In genomic region chr11:102276302-102277182, GRCh38 we compare ENCODE assay signal across 18 cellular contexts. TPM values are rescaled to one million over a fixed set of nuclear protein-coding genes. Genes with fewer than 3 reads are reported as not detected.
DNase-seq lines count a peak whose midpoint lies in the region; TF ChIP-seq lines count a peak whose summit lies in the region.
"Had no signal": no experiment of that assay in that cellular context is flagged by ENCODE, and none has a peak within 500 bp of the region (broad histone marks: within the 10 kb centered on the region; RNA-seq: fewer than 3 reads in every experiment).

No MANE protein-coding gene starts in this region.

- no peak overlapping the region for H3K4me3 ChIP-seq in mesodermal cell (ENCODE audit: extremely low read depth, insufficient read depth, low read length, poor library complexity, severe bottlenecking)
- no peak overlapping the region for H3K4me3 ChIP-seq in WERI-Rb-1 (ENCODE audit: low read depth, low read length)
- H3K4me3 ChIP-seq: gastrocnemius medialis, GM12878, GM23338 had no signal

- peaks cover 4% of the 10 kb centered on the region for H3K4me1 ChIP-seq in mesodermal cell (ENCODE audit: control insufficient read depth, insufficient read depth, low read length, poor library complexity, severe bottlenecking)

- H3K27ac Mint-ChIP-seq in Calu3 (ENCODE audit: unreplicated experiment): peak overlapping the region; percentile 27
- H3K27ac Mint-ChIP-seq: activated CD4-positive, alpha-beta T cell treated with anti-CD3 and anti-CD28 coated beads, Interleukin-2, amount 10 ng/mL, durations not matched to agents 24 days and 14 days; activated naive CD4-positive, alpha-beta T cell treated with anti-CD3 and anti-CD28 coated beads, Interleukin-2, amount 10 ng/mL, durations not matched to agents 7 days and 5 days; GM23338; memory B cell had no signal

- peaks cover 56% of the 10 kb centered on the region for H3K4me1 Mint-ChIP-seq in Calu3 (ENCODE audit: low read depth, unreplicated experiment)

- no peaks in the 10 kb centered on the region for H3K9me3 Mint-ChIP-seq in Calu3 (ENCODE audit: low read depth, unreplicated experiment)
- H3K9me3 Mint-ChIP-seq: activated CD4-positive, alpha-beta T cell treated with anti-CD3 and anti-CD28 coated beads, Interleukin-2, amount 10 ng/mL, durations not matched to agents 24 days and 14 days; activated naive CD4-positive, alpha-beta T cell treated with anti-CD3 and anti-CD28 coated beads, Interleukin-2, amount 10 ng/mL, durations not matched to agents 7 days and 5 days; memory B cell had no signal

- H3K4me3 Mint-ChIP-seq in Calu3 (ENCODE audit: low read depth, unreplicated experiment): no peak overlapping the region
- H3K4me3 Mint-ChIP-seq: activated CD4-positive, alpha-beta T cell treated with anti-CD3 and anti-CD28 coated beads, Interleukin-2, amount 10 ng/mL, durations not matched to agents 24 days and 14 days; activated naive CD4-positive, alpha-beta T cell treated with anti-CD3 and anti-CD28 coated beads, Interleukin-2, amount 10 ng/mL, durations not matched to agents 7 days and 5 days; GM23338; memory B cell had no signal

- 77 to 80% methylated on average over 5 to 7 of the region's 7 CpGs for WGBS in mesodermal cell (ENCODE audit: insufficient coverage in 2 of 2), 2 experiments

- CTCF ChIA-PET in Calu3 (lab: Charles Lee): no interaction called here

- peak overlapping the region; percentile 36 for H3K27ac ChIP-seq in mesodermal cell (ENCODE audit: low read depth, low read length, severe bottlenecking)
- no peak overlapping the region for H3K27ac ChIP-seq in WERI-Rb-1
- H3K27ac ChIP-seq: gastrocnemius medialis had no signal

- H3K9me3 ChIP-seq in mesodermal cell (ENCODE audit: control insufficient read depth, low read length) (peaks cover 7% of the 10 kb centered on the region), WERI-Rb-1 (ENCODE audit: severe bottlenecking) (peaks cover 11% of the 10 kb centered on the region)
- H3K9me3 ChIP-seq: gastrocnemius medialis had no signal

- no TSS peak for BruUV-seq in Calu3 (replicated peaks; lab: Mats Ljungman, UMichigan)

- H3K36me3 ChIP-seq in mesodermal cell (ENCODE audit: control insufficient read depth, insufficient read depth, low read length): no peaks in the 10 kb centered on the region
- no peaks in the 10 kb centered on the region for H3K36me3 ChIP-seq in WERI-Rb-1
- H3K36me3 ChIP-seq: gastrocnemius medialis had no signal

- DNase-seq in Calu3 (no peak), HS-5 (ENCODE audit: low read depth) (peak; percentile 48), dermis blood vessel endothelial cell (peak; percentile 63), WERI-Rb-1 (no peak), globus pallidus (ENCODE audit: low spot score) (no peak), NCI-H1092 (lab: John Stamatoyannopoulos, UW) (no peak)
- no peak for DNase-seq in stimulated activated CD4-positive, alpha-beta T cell treated with anti-CD3 and anti-CD28 coated beads, Interleukin-4, amount 100 ng/mL, for 24 hours
- DNase-seq: activated CD4-positive, alpha-beta T cell treated with anti-CD3 and anti-CD28 coated beads, Interleukin-2, amount 10 ng/mL, durations not matched to agents 24 days and 14 days; activated naive CD4-positive, alpha-beta T cell treated with anti-CD3 and anti-CD28 coated beads, Interleukin-2, amount 10 ng/mL, durations not matched to agents 7 days and 5 days; effector memory CD4-positive, alpha-beta T cell; gastrocnemius medialis; NCI-H187 treated with DMSO at 0.1 percent for 48 hours; NCI-H510A; OCI-M1 had no signal

- no peaks in the 10 kb centered on the region for H3K27me3 Mint-ChIP-seq in Calu3 (ENCODE audit: unreplicated experiment)

- H3K36me3 Mint-ChIP-seq in Calu3 (ENCODE audit: insufficient read depth, unreplicated experiment): peaks cover 6% of the 10 kb centered on the region
- H3K36me3 Mint-ChIP-seq: activated naive CD4-positive, alpha-beta T cell treated with anti-CD3 and anti-CD28 coated beads, Interleukin-2, amount 10 ng/mL, durations not matched to agents 7 days and 5 days had no signal

- intact Hi-C loops in Calu3 (cut with micrococcal nuclease; ENCODE audit: unreplicated experiment): loop anchor here (5.0 kb wide), 1 partner anchor 99 kb away; no protein-coding TSS in a partner anchor

- TF ChIP-seq CTCF in Calu3 (IDR thresholded peaks at IDR 0.05; ENCODE audit: unreplicated experiment) (no peak), WERI-Rb-1 (IDR thresholded peaks at IDR 0.05; ENCODE audit: low read depth, low read length) (no peak)

- H3K27me3 ChIP-seq in WERI-Rb-1 (ENCODE audit: insufficient read depth, low read depth, severe bottlenecking): no peaks in the 10 kb centered on the region
- H3K27me3 ChIP-seq: gastrocnemius medialis had no signal

RNA-seq across cellular contexts. Expression of gene BIRC3, which starts 40.7 kb away (rescaled TPM):
- total RNA-seq in Calu3 (2022) (69.4 and 85.6 TPM in 2 replicates), dermis blood vessel endothelial cell (3.6 and 8.7 TPM in 2 replicates)
- 0.52 TPM for polyA plus RNA-seq in mesodermal cell (2013, experiment 1 of 2)
- polyA plus RNA-seq in mesodermal cell (2013, experiment 2 of 2): 0.20 TPM
- polyA plus RNA-seq: GM23338 had no signal

Comparison
In these comparisons a context has a peak if more than half of its experiments do, and no peak if none do; other contexts are left out.
1. DNase-seq: peak in HS-5 (single experiment) and dermis blood vessel endothelial cell (single experiment); none in Calu3 (single experiment), WERI-Rb-1 (single experiment), globus pallidus (single experiment), NCI-H1092 (single experiment) and stimulated activated CD4-positive, alpha-beta T cell treated with anti-CD3 and anti-CD28 coated beads, Interleukin-4, amount 100 ng/mL, for 24 hours (single experiment).